Comparison of ENCODE assay signal across 26 cellular contexts in the genomic region with DNA sequence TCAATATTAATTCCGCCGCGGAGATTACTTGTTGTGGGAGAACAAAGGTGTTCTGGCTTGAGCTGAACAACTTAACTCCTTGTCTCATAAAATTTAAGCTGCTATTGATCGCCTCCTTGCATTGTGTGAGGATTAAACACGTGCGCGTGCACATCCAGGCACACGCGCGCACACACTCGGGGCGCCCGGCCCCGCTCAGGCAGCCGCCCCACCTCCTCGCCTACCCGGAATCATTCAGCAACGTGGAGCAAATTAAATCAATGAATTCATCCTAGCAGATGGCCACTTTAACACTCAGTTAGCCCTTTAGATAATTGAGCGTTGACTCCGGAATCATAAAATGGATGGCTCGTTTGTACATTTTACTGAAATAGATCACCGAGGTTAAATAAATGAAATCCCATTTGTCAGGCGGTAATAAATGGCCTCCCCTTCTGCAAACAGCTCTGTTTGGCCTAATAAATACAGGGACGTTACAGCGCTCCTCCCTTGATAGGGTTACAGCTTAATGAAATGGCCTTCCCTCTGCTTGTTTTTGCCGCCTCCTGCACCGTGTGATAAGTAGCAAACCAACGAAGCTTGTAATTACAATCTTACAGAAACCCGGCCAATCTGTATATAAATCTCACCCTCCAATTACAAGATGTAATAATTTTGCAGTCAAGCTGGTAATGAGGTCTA.
DNase-seq lines count a peak whose midpoint lies in the region; ATAC-seq, FAIRE-seq and TF ChIP-seq lines count a peak whose summit lies in the region.
"Had no signal": no experiment of that assay in that cellular context is flagged by ENCODE, and none has a peak within 500 bp of the region (broad histone marks: within the 10 kb centered on the region; RNA-seq: fewer than 3 reads in every experiment).

No MANE protein-coding gene starts in this region.

- no peak for TF ChIP-seq POLR2A in spleen (IDR thresholded peaks at IDR 0.05)
- TF ChIP-seq POLR2A in transverse colon (IDR thresholded peaks at IDR 0.05), result no peak

- in situ Hi-C loops in transverse colon (cut with MboI; ENCODE audit: low pct_ligation_motif_present in 1 of 4, low pct_unique_long_range_greater_than_20kb in 1 of 4, low sequenced_read_pairs in 3 of 4), result no loop called here

- H3K4me3 ChIP-seq in spleen (no peak overlapping the region), transverse colon (no peak overlapping the region)
- H3K4me3 ChIP-seq in naive thymus-derived CD4-positive, alpha-beta T cell (ENCODE audit: low read length), result no peak overlapping the region
- H3K4me3 ChIP-seq: adrenal gland, left ventricle myocardium inferior, Peyer's patch, upper lobe of right lung had no signal

- DNase-seq in D341Med (ENCODE audit: low spot score) (peak; percentile 68), NCI-H1092 treated with DMSO at 0.1 percent for 48 hours (lab: John Stamatoyannopoulos, UW) (peak; percentile 90), NCI-H748 (lab: John Stamatoyannopoulos, UW; ENCODE audit: unreplicated experiment) (peak; percentile 100), spleen (no peak), transverse colon (no peak)
- DNase-seq in naive thymus-derived CD4-positive, alpha-beta T cell, result no peak
- DNase-seq: ACHN; activated CD4-positive, alpha-beta T cell treated with anti-CD3 and anti-CD28 coated beads, Interleukin-2, amount 10 ng/mL, durations not matched to agents 7 days and 5 days; activated T-cell treated with anti-CD3 and anti-CD28 coated beads, Interleukin-2, amount 50 U/mL, for 48 hours; adrenal gland; BE2C; brain microvascular endothelial cell; CD8-positive, alpha-beta memory T cell; DMS53; GF-D8; HCEC 1CT; left ventricle myocardium inferior; nucleus accumbens; Peyer's patch; SIG-M5; T-helper 9 cell; upper lobe of right lung had no signal

- no peaks in the 10 kb centered on the region for H3K27me3 ChIP-seq in spleen (replicated peaks in 1 of 7)
- no peaks in the 10 kb centered on the region for H3K27me3 ChIP-seq in naive thymus-derived CD4-positive, alpha-beta T cell (ENCODE audit: control insufficient read depth in 2 of 2, insufficient read depth in 2 of 2, low read length in 2 of 2)
- no peaks in the 10 kb centered on the region for H3K27me3 ChIP-seq in transverse colon
- H3K27me3 ChIP-seq: adrenal gland, BE2C, brain microvascular endothelial cell, Peyer's patch, upper lobe of right lung had no signal

- H3K4me1 ChIP-seq in spleen (no peaks in the 10 kb centered on the region), transverse colon (no peaks in the 10 kb centered on the region)
- H3K4me1 ChIP-seq in naive thymus-derived CD4-positive, alpha-beta T cell (ENCODE audit: control insufficient read depth in 2 of 2, insufficient read depth in 2 of 2, low read length in 2 of 2), result no peaks in the 10 kb centered on the region
- H3K4me1 ChIP-seq: adrenal gland, BE2C, left ventricle myocardium inferior, Peyer's patch, upper lobe of right lung had no signal

- TF ChIP-seq EP300 in transverse colon (IDR thresholded peaks at IDR 0.05; ENCODE audit: low read depth), result no peak

- peak; percentile 82 for FAIRE-seq in islet of Langerhans (lab: Jason Lieb, UNC)
- FAIRE-seq: endothelial cell of umbilical vein had no signal

- no peaks in the 10 kb centered on the region for H3K36me3 ChIP-seq in spleen
- H3K36me3 ChIP-seq in naive thymus-derived CD4-positive, alpha-beta T cell (ENCODE audit: control insufficient read depth in 2 of 3, insufficient read depth in 3 of 3, low read length in 3 of 3), result no peaks in the 10 kb centered on the region
- H3K36me3 ChIP-seq in transverse colon, result no peaks in the 10 kb centered on the region
- H3K36me3 ChIP-seq: adrenal gland, BE2C, brain microvascular endothelial cell, left ventricle myocardium inferior, Peyer's patch, upper lobe of right lung had no signal

- CTCF ChIA-PET in naive thymus-derived CD4-positive, alpha-beta T cell (lab: Charles Lee), result no interaction called here

- H3K4me1 Mint-ChIP-seq in naive thymus-derived CD4-positive, alpha-beta T cell, result no peaks in the 10 kb centered on the region
- H3K4me1 Mint-ChIP-seq: activated CD4-positive, alpha-beta T cell treated with anti-CD3 and anti-CD28 coated beads, Interleukin-2, amount 10 ng/mL, durations not matched to agents 7 days and 5 days; CD8-positive, alpha-beta memory T cell had no signal

- WGBS in spleen, 5 donors, result 84 to 87% (median 86%) methylated on average over 29 of the region's 29 CpGs
- 65 to 66% methylated on average over 4 to 29 of the region's 29 CpGs for WGBS in transverse colon (ENCODE audit: low coverage in 1 of 2), 2 donors

- H3K4me3 Mint-ChIP-seq in naive thymus-derived CD4-positive, alpha-beta T cell, result no peak overlapping the region
- H3K4me3 Mint-ChIP-seq: activated CD4-positive, alpha-beta T cell treated with anti-CD3 and anti-CD28 coated beads, Interleukin-2, amount 10 ng/mL, durations not matched to agents 7 days and 5 days; CD8-positive, alpha-beta memory T cell had no signal

- H3K27ac ChIP-seq in spleen, result no peak overlapping the region
- H3K27ac ChIP-seq in naive thymus-derived CD4-positive, alpha-beta T cell (ENCODE audit: low read depth, low read length), result no peak overlapping the region
- no peak overlapping the region for H3K27ac ChIP-seq in transverse colon
- H3K27ac ChIP-seq: adrenal gland, brain microvascular endothelial cell, left ventricle myocardium inferior, Peyer's patch, upper lobe of right lung, VCaP had no signal

- H3K9me3 ChIP-seq in spleen (peaks cover 0 to 10% (median 2%) of the 10 kb centered on the region in 8 donors), transverse colon (no peaks in the 10 kb centered on the region)
- H3K9me3 ChIP-seq in naive thymus-derived CD4-positive, alpha-beta T cell (ENCODE audit: control insufficient read depth in 2 of 3, low read length in 3 of 3), result no peaks in the 10 kb centered on the region
- H3K9me3 ChIP-seq: adrenal gland, BE2C, Peyer's patch had no signal

- no peak overlapping the region for H3K27ac Mint-ChIP-seq in naive thymus-derived CD4-positive, alpha-beta T cell
- H3K27ac Mint-ChIP-seq: activated CD4-positive, alpha-beta T cell treated with anti-CD3 and anti-CD28 coated beads, Interleukin-2, amount 10 ng/mL, durations not matched to agents 7 days and 5 days; CD8-positive, alpha-beta memory T cell had no signal

- no peak for ATAC-seq in naive thymus-derived CD4-positive, alpha-beta T cell
- no peak for ATAC-seq in GM21528 (IDR thresholded peaks at IDR 0.05; ENCODE audit: low FRiP score, unreplicated experiment)
- ATAC-seq: upper lobe of right lung had no signal

- H3K36me3 Mint-ChIP-seq in naive thymus-derived CD4-positive, alpha-beta T cell, result no peaks in the 10 kb centered on the region
- H3K36me3 Mint-ChIP-seq: CD8-positive, alpha-beta memory T cell had no signal

- POLR2A ChIA-PET in naive thymus-derived CD4-positive, alpha-beta T cell (lab: Charles Lee), result no interaction called here

- intact Hi-C loops in spleen (cut with DNase I; ENCODE audit: low total_unique reads), result no loop called here
- intact Hi-C loops in naive thymus-derived CD4-positive, alpha-beta T cell (cut with micrococcal nuclease), result no loop called here
- intact Hi-C loops in transverse colon (cut with DNase I; ENCODE audit: low total_unique reads), result no loop called here

- H3K9me3 Mint-ChIP-seq in naive thymus-derived CD4-positive, alpha-beta T cell, result peaks cover 0 to 4% (median 0%) of the 10 kb centered on the region in 11 donors
- H3K9me3 Mint-ChIP-seq: activated CD4-positive, alpha-beta T cell treated with anti-CD3 and anti-CD28 coated beads, Interleukin-2, amount 10 ng/mL, durations not matched to agents 7 days and 5 days; CD8-positive, alpha-beta memory T cell had no signal

- TF ChIP-seq CTCF in spleen (IDR thresholded peaks at IDR 0.05 in 8 of 11, conservative IDR thresholded peaks at IDR 0.05 in 3 of 11), result no peak
- TF ChIP-seq CTCF in transverse colon (IDR thresholded peaks at IDR 0.05), result no peak

- H3K27me3 Mint-ChIP-seq in naive thymus-derived CD4-positive, alpha-beta T cell, result peaks cover 0 to 20% (median 0%) of the 10 kb centered on the region in 5 donors
- H3K27me3 Mint-ChIP-seq: activated CD4-positive, alpha-beta T cell treated with anti-CD3 and anti-CD28 coated beads, Interleukin-2, amount 10 ng/mL, durations not matched to agents 7 days and 5 days had no signal

Comparison
In these comparisons a context has a peak if more than half of its experiments do, and no peak if none do; other contexts are left out.
1. DNase-seq: peak in D341Med (single experiment), NCI-H1092 treated with DMSO at 0.1 percent for 48 hours (single experiment) and NCI-H748 (single experiment); none in spleen (single experiment), naive thymus-derived CD4-positive, alpha-beta T cell (0 of 9) and transverse colon (single experiment).